Comparison of ENCODE assay signal across 8 cellular contexts in the genomic region with DNA sequence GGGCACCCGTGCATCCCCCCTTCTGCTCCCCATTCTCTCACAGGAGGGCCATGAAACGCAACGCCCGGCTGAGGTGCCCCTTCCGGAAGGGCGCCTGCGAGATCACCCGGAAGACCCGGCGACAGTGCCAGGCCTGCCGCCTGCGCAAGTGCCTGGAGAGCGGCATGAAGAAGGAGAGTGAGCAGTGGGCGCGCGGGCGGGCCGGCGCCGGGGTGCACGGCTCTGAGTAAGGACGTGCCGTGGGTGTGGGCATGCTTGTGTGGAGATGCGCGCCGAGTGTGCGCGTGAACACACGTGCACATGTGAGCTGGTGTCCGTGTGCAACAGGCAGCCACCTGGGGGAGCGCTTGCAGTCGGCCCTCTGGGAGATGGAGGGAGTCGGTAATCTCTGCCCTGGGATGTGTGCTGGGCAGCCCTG. TPM values are rescaled to one million over a fixed set of nuclear protein-coding genes. Genes with fewer than 3 reads are reported as not detected.
DNase-seq lines count a peak whose midpoint lies in the region; ATAC-seq, FAIRE-seq and TF ChIP-seq lines count a peak whose summit lies in the region.

No MANE protein-coding gene starts in this region.

- no peaks in the 10 kb centered on the region for H3K27me3 ChIP-seq in ovary
- no peaks in the 10 kb centered on the region for H3K27me3 ChIP-seq in upper lobe of right lung
- H3K27me3 ChIP-seq in WERI-Rb-1 (ENCODE audit: insufficient read depth, low read depth, severe bottlenecking) = no peaks in the 10 kb centered on the region

- no peak for TF ChIP-seq POLR2A in ovary (IDR thresholded peaks at IDR 0.05)

- peaks cover 2% of the 10 kb centered on the region for H3K4me1 Mint-ChIP-seq in endothelial cell (ENCODE audit: unreplicated experiment)

- WGBS in ovary, 3 donors = 0 to 4% (median 0%) methylated on average over 19 to 33 of the region's 33 CpGs

- no peaks in the 10 kb centered on the region for H3K9me3 Mint-ChIP-seq in endothelial cell (ENCODE audit: unreplicated experiment)

- FAIRE-seq in GM19239 (lab: Jason Lieb, UNC) = peak; percentile 89

- intact Hi-C loops in ovary (cut with DNase I) (no loop called here), upper lobe of right lung (cut with DNase I) (no loop called here)

- no peak overlapping the region for H3K27ac ChIP-seq in ovary
- no peak overlapping the region for H3K27ac ChIP-seq in upper lobe of right lung
- no peak overlapping the region for H3K27ac ChIP-seq in WERI-Rb-1

- peak overlapping the region; percentile 12 for H3K4me3 ChIP-seq in ovary
- peak overlapping the region; percentile 52 for H3K4me3 ChIP-seq in upper lobe of right lung
- no peak overlapping the region for H3K4me3 ChIP-seq in WERI-Rb-1 (ENCODE audit: low read depth, low read length)

- no peaks in the 10 kb centered on the region for H3K4me1 ChIP-seq in ovary (ENCODE audit: insufficient read depth)
- H3K4me1 ChIP-seq in upper lobe of right lung = no peaks in the 10 kb centered on the region

- H3K4me3 Mint-ChIP-seq in endothelial cell (ENCODE audit: unreplicated experiment) = peak overlapping the region; percentile 79

- H3K9me3 ChIP-seq in ovary = no peaks in the 10 kb centered on the region
- no peaks in the 10 kb centered on the region for H3K9me3 ChIP-seq in upper lobe of right lung
- no peaks in the 10 kb centered on the region for H3K9me3 ChIP-seq in WERI-Rb-1 (ENCODE audit: severe bottlenecking)

- H3K36me3 Mint-ChIP-seq in endothelial cell (ENCODE audit: low read depth, unreplicated experiment) = no peaks in the 10 kb centered on the region

- TF ChIP-seq CTCF in endothelial cell (IDR thresholded peaks at IDR 0.05; ENCODE audit: unreplicated experiment) (no peak), ovary (IDR thresholded peaks at IDR 0.05) (no peak), upper lobe of right lung (IDR thresholded peaks at IDR 0.05) (peak; percentile 21), WERI-Rb-1 (IDR thresholded peaks at IDR 0.05; ENCODE audit: low read depth, low read length) (no peak)

- no peak for TF ChIP-seq EP300 in ovary (IDR thresholded peaks at IDR 0.05)

- ATAC-seq in HG03432 (IDR thresholded peaks at IDR 0.05; ENCODE audit: unreplicated experiment) (peak; percentile 86), upper lobe of right lung (peak; percentile 82)

- peaks cover 16% of the 10 kb centered on the region for H3K27me3 Mint-ChIP-seq in endothelial cell (ENCODE audit: unreplicated experiment)

- DNase-seq in AG20443 (ENCODE audit: low spot score) (peak; percentile 55), GM19239 (ENCODE audit: insufficient read length, low spot score) (peak; percentile 72), endothelial cell (ENCODE audit: low spot score) (no peak), ovary (peak in 2 of 5 donors; percentile 39 to 47), upper lobe of right lung (peak; percentile 77), WERI-Rb-1 (no peak)
- DNase-seq in activated CD4-positive, alpha-beta T cell treated with anti-CD3 and anti-CD28 coated beads, Interleukin-2, amount 50 U/mL, for 4 hours = peak; percentile 54 to 65

- H3K36me3 ChIP-seq in ovary (no peaks in the 10 kb centered on the region), upper lobe of right lung (no peaks in the 10 kb centered on the region), WERI-Rb-1 (no peaks in the 10 kb centered on the region)

- no peak overlapping the region for H3K27ac Mint-ChIP-seq in endothelial cell (ENCODE audit: unreplicated experiment)

RNA-seq across cellular contexts. Expression of a gene that starts 28.1 kb away (rescaled TPM):
- 0.23 TPM for total RNA-seq in endothelial cell (ENCODE audit: unreplicated experiment)
- total RNA-seq in ovary = under 1 TPM; 0.20 to 0.62 (median 0.34) TPM
- under 1 TPM; 0.21 to 0.37 TPM for polyA plus RNA-seq in ovary
- total RNA-seq in upper lobe of right lung = not detected

Comparison
In these comparisons a context has a peak if more than half of its experiments do, and no peak if none do; other contexts are left out.
1. DNase-seq: peak in AG20443 (single experiment), GM19239 (single experiment), activated CD4-positive, alpha-beta T cell treated with anti-CD3 and anti-CD28 coated beads, Interleukin-2, amount 50 U/mL, for 4 hours (2 of 2) and upper lobe of right lung (single experiment); none in endothelial cell (single experiment) and WERI-Rb-1 (single experiment).